Comparison of ENCODE assay signal across 20 cellular contexts in genomic region chr14:97442363-97442762, GRCh38.
DNase-seq lines count a peak whose midpoint lies in the region; ATAC-seq and TF ChIP-seq lines count a peak whose summit lies in the region.
"Had no signal": no experiment of that assay in that cellular context is flagged by ENCODE, and none has a peak within 500 bp of the region (broad histone marks: within the 10 kb centered on the region; RNA-seq: fewer than 3 reads in every experiment).

No MANE protein-coding gene starts in this region.

- no peaks in the 10 kb centered on the region for H3K27me3 Mint-ChIP-seq in CD4-positive, CD25-positive, alpha-beta regulatory T cell
- H3K27me3 Mint-ChIP-seq in T-helper 17 cell, result no peaks in the 10 kb centered on the region
- H3K27me3 Mint-ChIP-seq in activated naive CD8-positive, alpha-beta T cell treated with anti-CD3 and anti-CD28 coated beads for 36 hours, result no peaks in the 10 kb centered on the region
- H3K27me3 Mint-ChIP-seq: B cell had no signal

- TF ChIP-seq EP300 in suprapubic skin (IDR thresholded peaks at IDR 0.05), result no peak

- TF ChIP-seq CTCF in coronary artery (IDR thresholded peaks at IDR 0.05) (no peak), suprapubic skin (IDR thresholded peaks at IDR 0.05) (no peak)

- no peaks in the 10 kb centered on the region for H3K27me3 ChIP-seq in CD4-positive, CD25-positive, alpha-beta regulatory T cell (ENCODE audit: control insufficient read depth, insufficient read depth, low read length)
- no peaks in the 10 kb centered on the region for H3K27me3 ChIP-seq in suprapubic skin
- H3K27me3 ChIP-seq: body of pancreas, pancreas had no signal

- WGBS in suprapubic skin, result 93% methylated on average over 2 of the region's 2 CpGs

- peak overlapping the region in 2 of 3 donors; percentile 27 to 65 for H3K27ac Mint-ChIP-seq in CD4-positive, CD25-positive, alpha-beta regulatory T cell
- H3K27ac Mint-ChIP-seq in T-helper 17 cell, result peak overlapping the region; percentile 87
- H3K27ac Mint-ChIP-seq in activated naive CD8-positive, alpha-beta T cell treated with anti-CD3 and anti-CD28 coated beads for 36 hours, result peak overlapping the region; percentile 81
- H3K27ac Mint-ChIP-seq: B cell had no signal

- DNase-seq in activated CD4-positive, CD25-positive, alpha-beta regulatory T cell treated with anti-CD3 and anti-CD28 coated beads, Interleukin-2, amount 50 U/mL, for 72 hours, result no peak
- peak in 1 of 3 donors; percentile 25 for DNase-seq in CD4-positive, CD25-positive, alpha-beta regulatory T cell
- no peak for DNase-seq in T-helper 17 cell
- no peak for DNase-seq in activated naive CD8-positive, alpha-beta T cell treated with anti-CD3 and anti-CD28 coated beads for 36 hours
- no peak for DNase-seq in NCI-H1105 treated with DMSO at 0.1 percent for 48 hours (lab: John Stamatoyannopoulos, UW)
- DNase-seq in coronary artery (ENCODE audit: low spot score), result no peak
- DNase-seq in suprapubic skin (ENCODE audit: low spot score in 2 of 2), result no peak
- DNase-seq: body of pancreas, cortex of kidney, foreskin fibroblast, hippocampal formation, islet precursor cell, Kasumi-1, NCI-H1105, pancreas, SHP77 treated with DMSO at 0.1 percent for 48 hours had no signal

- H3K4me3 ChIP-seq in CD4-positive, CD25-positive, alpha-beta regulatory T cell (ENCODE audit: low read depth, low read length), result no peak overlapping the region
- H3K4me3 ChIP-seq in coronary artery (no peak overlapping the region), suprapubic skin (no peak overlapping the region)
- H3K4me3 ChIP-seq: body of pancreas, pancreas had no signal

- ATAC-seq in activated CD4-positive, CD25-positive, alpha-beta regulatory T cell treated with anti-CD3 and anti-CD28 coated beads, Interleukin-2, amount 50 U/mL, for 24 hours, result peak; percentile 38 to 45
- ATAC-seq in CD4-positive, CD25-positive, alpha-beta regulatory T cell (ENCODE audit: low read depth in 2 of 2), result no peak
- ATAC-seq in T-helper 17 cell, result peak; percentile 73
- ATAC-seq: body of pancreas, pancreas, sciatic nerve had no signal

- no peak overlapping the region for H3K4me3 Mint-ChIP-seq in CD4-positive, CD25-positive, alpha-beta regulatory T cell
- no peak overlapping the region for H3K4me3 Mint-ChIP-seq in T-helper 17 cell
- H3K4me3 Mint-ChIP-seq in activated naive CD8-positive, alpha-beta T cell treated with anti-CD3 and anti-CD28 coated beads for 36 hours, result no peak overlapping the region
- H3K4me3 Mint-ChIP-seq: B cell had no signal

- H3K27ac ChIP-seq in CD4-positive, CD25-positive, alpha-beta regulatory T cell (ENCODE audit: insufficient read depth, low read length, poor library complexity, severe bottlenecking), result no peak overlapping the region
- H3K27ac ChIP-seq in coronary artery (no peak overlapping the region), suprapubic skin (no peak overlapping the region)
- H3K27ac ChIP-seq: 22Rv1, body of pancreas, pancreas had no signal

- TF ChIP-seq POLR2A in suprapubic skin (IDR thresholded peaks at IDR 0.05), result no peak

- H3K4me1 Mint-ChIP-seq in CD4-positive, CD25-positive, alpha-beta regulatory T cell, result peaks cover 0 to 10% (median 5%) of the 10 kb centered on the region in 4 donors
- peaks cover 8% of the 10 kb centered on the region for H3K4me1 Mint-ChIP-seq in T-helper 17 cell
- peaks cover 19% of the 10 kb centered on the region for H3K4me1 Mint-ChIP-seq in activated naive CD8-positive, alpha-beta T cell treated with anti-CD3 and anti-CD28 coated beads for 36 hours
- H3K4me1 Mint-ChIP-seq: B cell had no signal

- H3K9me3 Mint-ChIP-seq in CD4-positive, CD25-positive, alpha-beta regulatory T cell, result peaks cover 0 to 5% (median 0%) of the 10 kb centered on the region in 7 donors
- H3K9me3 Mint-ChIP-seq in activated naive CD8-positive, alpha-beta T cell treated with anti-CD3 and anti-CD28 coated beads for 36 hours, result peaks cover 1% of the 10 kb centered on the region

- H3K36me3 Mint-ChIP-seq in CD4-positive, CD25-positive, alpha-beta regulatory T cell, result no peaks in the 10 kb centered on the region
- H3K36me3 Mint-ChIP-seq in T-helper 17 cell (ENCODE audit: low read depth), result no peaks in the 10 kb centered on the region
- no peaks in the 10 kb centered on the region for H3K36me3 Mint-ChIP-seq in activated naive CD8-positive, alpha-beta T cell treated with anti-CD3 and anti-CD28 coated beads for 36 hours

- H3K4me1 ChIP-seq in CD4-positive, CD25-positive, alpha-beta regulatory T cell (ENCODE audit: control insufficient read depth, insufficient read depth, low read length, poor library complexity, severe bottlenecking), result no peaks in the 10 kb centered on the region
- H3K4me1 ChIP-seq in suprapubic skin, result no peaks in the 10 kb centered on the region
- H3K4me1 ChIP-seq: body of pancreas, pancreas had no signal

- H3K9me3 ChIP-seq in CD4-positive, CD25-positive, alpha-beta regulatory T cell (ENCODE audit: control insufficient read depth in 2 of 2, low read length in 2 of 2), result no peaks in the 10 kb centered on the region
- H3K9me3 ChIP-seq in T-helper 17 cell (ENCODE audit: control insufficient read depth, low read length, poor library complexity, severe bottlenecking) (no peaks in the 10 kb centered on the region), suprapubic skin (no peaks in the 10 kb centered on the region)
- H3K9me3 ChIP-seq: body of pancreas, pancreas had no signal

- H3K36me3 ChIP-seq in CD4-positive, CD25-positive, alpha-beta regulatory T cell (ENCODE audit: control insufficient read depth, insufficient read depth, low read length), result no peaks in the 10 kb centered on the region
- H3K36me3 ChIP-seq in suprapubic skin, result no peaks in the 10 kb centered on the region
- H3K36me3 ChIP-seq: pancreas had no signal

Comparison
In these comparisons a context has a peak if more than half of its experiments do, and no peak if none do; other contexts are left out.
1. ATAC-seq: peak in activated CD4-positive, CD25-positive, alpha-beta regulatory T cell treated with anti-CD3 and anti-CD28 coated beads, Interleukin-2, amount 50 U/mL, for 24 hours (2 of 2) and T-helper 17 cell (single experiment); none in CD4-positive, CD25-positive, alpha-beta regulatory T cell (0 of 2).
2. Peak in every context shown above with its lines, with median percentiles within 50 percentile points of each other: H3K27ac Mint-ChIP-seq.